Comparison of ENCODE assay signal across 8 cellular contexts in genomic region chr19:7004313-7004931, GRCh38. TPM values are rescaled to one million over a fixed set of nuclear protein-coding genes. Genes with fewer than 3 reads are reported as not detected.
DNase-seq lines count a peak whose midpoint lies in the region; ATAC-seq and TF ChIP-seq lines count a peak whose summit lies in the region.

No MANE protein-coding gene starts in this region.

- H3K4me3 ChIP-seq in AG04450 (ENCODE audit: low read depth, low read length) (no peak overlapping the region), GM23338 (no peak overlapping the region), esophagus squamous epithelium (no peak overlapping the region)

- H3K4me2 ChIP-seq in GM23338: no peak overlapping the region

- H3K27me3 Mint-ChIP-seq in GM23338 (ENCODE audit: insufficient read depth, low read depth, poor library complexity): peaks cover 4% of the 10 kb centered on the region
- peaks cover 27% of the 10 kb centered on the region for H3K27me3 Mint-ChIP-seq in stimulated activated memory B cell treated with anti-CD40 and anti-IgM and Interleukin-4, amounts not matched to agents 10 μg/mL and 1 μg/mL and 100 μg/mL, for 72 hours

- H3K9me2 ChIP-seq in GM23338 (ENCODE audit: insufficient read depth): no peaks in the 10 kb centered on the region

- TF ChIP-seq CTCF in AG04450 (IDR thresholded peaks at IDR 0.05; ENCODE audit: low read depth, low read length) (peak; percentile 54), GM23338 (conservative IDR thresholded peaks at IDR 0.05; ENCODE audit: low read depth in 2 of 2) (peak; percentile 60 to 89), esophagus squamous epithelium (IDR thresholded peaks at IDR 0.05) (no peak)

- H3K27me3 ChIP-seq in AG04450 (ENCODE audit: control insufficient read depth, insufficient read depth, low read length) (no peaks in the 10 kb centered on the region), GM23338 (ENCODE audit: insufficient read depth) (no peaks in the 10 kb centered on the region), esophagus squamous epithelium (peaks cover 0 to 7% (median 0%) of the 10 kb centered on the region in 4 donors)

- CTCF ChIA-PET in AG04450 (lab: Charles Lee): interaction anchor here (0.6 kb wide), 1 partner anchor 385 kb away, joined by 4 read pairs; no protein-coding TSS in a partner anchor

- H3K79me2 ChIP-seq in GM23338 (replicated peaks; ENCODE audit: insufficient read depth): no peaks in the 10 kb centered on the region

- H4K20me1 ChIP-seq in GM23338 (replicated peaks; ENCODE audit: insufficient read depth): no peaks in the 10 kb centered on the region

- intact Hi-C loops in esophagus squamous epithelium (cut with DNase I): no loop called here

- no peak for TF ChIP-seq POLR2A in esophagus squamous epithelium (IDR thresholded peaks at IDR 0.05)

- no peak overlapping the region for H3K27ac Mint-ChIP-seq in GM23338
- H3K27ac Mint-ChIP-seq in stimulated activated memory B cell treated with anti-CD40 and anti-IgM and Interleukin-4, amounts not matched to agents 10 μg/mL and 1 μg/mL and 100 μg/mL, for 72 hours: no peak overlapping the region

- H3K36me3 ChIP-seq in GM23338 (ENCODE audit: insufficient read depth) (peaks cover 3% of the 10 kb centered on the region; the same call in 1 of the 2 replicates), esophagus squamous epithelium (no peaks in the 10 kb centered on the region)

- H3K4me3 Mint-ChIP-seq in GM23338: no peak overlapping the region
- no peak overlapping the region for H3K4me3 Mint-ChIP-seq in stimulated activated memory B cell treated with anti-CD40 and anti-IgM and Interleukin-4, amounts not matched to agents 10 μg/mL and 1 μg/mL and 100 μg/mL, for 72 hours

- H3K4me1 ChIP-seq in GM23338 (ENCODE audit: insufficient read depth) (no peaks in the 10 kb centered on the region), esophagus squamous epithelium (no peaks in the 10 kb centered on the region)

- H3F3A ChIP-seq in GM23338 (replicated peaks; ENCODE audit: low read depth): no peaks in the 10 kb centered on the region

- POLR2A ChIA-PET in AG04450 (lab: Yijun Ruan, JAX): no interaction called here

- H3K27ac ChIP-seq in AG04450 (ENCODE audit: low read depth, low read length) (no peak overlapping the region), GM23338 (ENCODE audit: low read depth) (no peak overlapping the region), esophagus squamous epithelium (no peak overlapping the region)

- WGBS in esophagus squamous epithelium, 2 donors: 82 to 83% methylated on average over 9 to 12 of the region's 18 CpGs

- no peaks in the 10 kb centered on the region for H3K4me1 Mint-ChIP-seq in GM23338
- peaks cover 13% of the 10 kb centered on the region for H3K4me1 Mint-ChIP-seq in stimulated activated memory B cell treated with anti-CD40 and anti-IgM and Interleukin-4, amounts not matched to agents 10 μg/mL and 1 μg/mL and 100 μg/mL, for 72 hours

- peaks cover 31% of the 10 kb centered on the region for H3K36me3 Mint-ChIP-seq in GM23338 (ENCODE audit: low read depth)
- H3K36me3 Mint-ChIP-seq in stimulated activated memory B cell treated with anti-CD40 and anti-IgM and Interleukin-4, amounts not matched to agents 10 μg/mL and 1 μg/mL and 100 μg/mL, for 72 hours: no peaks in the 10 kb centered on the region

- H2AFZ ChIP-seq in GM23338: no peak overlapping the region

- H3K9me3 Mint-ChIP-seq in GM23338: peaks cover 89% of the 10 kb centered on the region
- H3K9me3 Mint-ChIP-seq in stimulated activated memory B cell treated with anti-CD40 and anti-IgM and Interleukin-4, amounts not matched to agents 10 μg/mL and 1 μg/mL and 100 μg/mL, for 72 hours: peaks cover 6% of the 10 kb centered on the region

- DNase-seq in AG04450 (ENCODE audit: low read depth, low spot score): no peak
- DNase-seq in GM23338 (ENCODE audit: low spot score): peak; percentile 75
- peak; percentile 69 for DNase-seq in RPMI8226
- peak; percentile 27 for DNase-seq in islet precursor cell
- DNase-seq in DMS53 (lab: John Stamatoyannopoulos, UW): no peak
- DNase-seq in esophagus squamous epithelium (lab: John Stamatoyannopoulos, UW): no peak

- ATAC-seq in GM23338 (peak; percentile 35; the same call in 2 of the 3 replicates), HG03045 (IDR thresholded peaks at IDR 0.05; ENCODE audit: unreplicated experiment) (no peak)
- ATAC-seq in stimulated activated memory B cell treated with anti-CD40 and anti-IgM and Interleukin-4, amounts not matched to agents 10 μg/mL and 1 μg/mL and 100 μg/mL, for 72 hours: no peak

- peaks cover 20% of the 10 kb centered on the region for H3K9me3 ChIP-seq in AG04450 (ENCODE audit: control insufficient read depth, insufficient read depth, low read length)
- H3K9me3 ChIP-seq in esophagus squamous epithelium: no peaks in the 10 kb centered on the region

TF ChIP-seq in GM23338, 12 proteins besides CTCF, POLR2A, EP300 and RAD21:
- TF ChIP-seq JUNB (IDR thresholded peaks at IDR 0.05; ENCODE audit: unreplicated experiment): no peak
- TF ChIP-seq ZNF331 (CRISPR knock-in tag; IDR thresholded peaks at IDR 0.05; ENCODE audit: low read depth): no peak
- TF ChIP-seq REST (IDR thresholded peaks at IDR 0.05; ENCODE audit: unreplicated experiment): no peak
- TF ChIP-seq STAT1 (IDR thresholded peaks at IDR 0.05; ENCODE audit: unreplicated experiment): no peak
- no peak for TF ChIP-seq ETS1 (IDR thresholded peaks at IDR 0.05)
- TF ChIP-seq EZH2phosphoT487 (IDR thresholded peaks at IDR 0.05; ENCODE audit: unreplicated experiment): no peak
TF ChIP-seq in GM23338: peak in this region for 0.

RNA-seq across cellular contexts. Expression of gene MBD3L2B, which starts 16.8 kb away (rescaled TPM):
- polyA plus RNA-seq in AG04450 (2011; rRNA removed) (not detected in 2 replicates), GM23338 (2016; fragmentation: Nextera tagmentation; extraction: Ambion mirVana) (not detected in 2 replicates)
- not detected in 2 replicates for polyA minus RNA-seq in AG04450 (2011; rRNA and poly(A)+ RNA removed)
- not detected in 2 replicates for total RNA-seq in GM23338 (2014; rRNA removed; shearing (Covaris generic))
- total RNA-seq in esophagus squamous epithelium: not detected

RNA-seq across cellular contexts. Expression of gene MBD3L5, which starts 26.0 kb away (rescaled TPM):
- polyA plus RNA-seq in AG04450 (2011; rRNA removed) (not detected in 2 replicates), GM23338 (2016; fragmentation: Nextera tagmentation; extraction: Ambion mirVana) (not detected in 2 replicates)
- polyA minus RNA-seq in AG04450 (2011; rRNA and poly(A)+ RNA removed): not detected in 2 replicates
- total RNA-seq in GM23338 (2014; rRNA removed; shearing (Covaris generic)): not detected in 2 replicates
- total RNA-seq in esophagus squamous epithelium: not detected

RNA-seq across cellular contexts. Expression of gene MBD3L4, which starts 35.6 kb away (rescaled TPM):
- polyA plus RNA-seq in AG04450 (2011; rRNA removed): not detected in 2 replicates
- polyA minus RNA-seq in AG04450 (2011; rRNA and poly(A)+ RNA removed): not detected in 2 replicates
- not detected in 2 replicates for total RNA-seq in GM23338 (2014; rRNA removed; shearing (Covaris generic))
- polyA plus RNA-seq in GM23338 (2016; fragmentation: Nextera tagmentation; extraction: Ambion mirVana): not detected in 2 replicates
- total RNA-seq in esophagus squamous epithelium: not detected

RNA-seq across cellular contexts. Expression of gene MBD3L2, which starts 44.7 kb away (rescaled TPM):
- polyA plus RNA-seq in AG04450 (2011; rRNA removed) (not detected in 2 replicates), GM23338 (2016; fragmentation: Nextera tagmentation; extraction: Ambion mirVana) (not detected in 2 replicates)
- polyA minus RNA-seq in AG04450 (2011; rRNA and poly(A)+ RNA removed): not detected in 2 replicates
- total RNA-seq in GM23338 (2014; rRNA removed; shearing (Covaris generic)): not detected in 2 replicates
- not detected for total RNA-seq in esophagus squamous epithelium

RNA-seq across cellular contexts. Expression of gene MBD3L3, which starts 54.1 kb away (rescaled TPM):
- polyA plus RNA-seq in AG04450 (2011; rRNA removed) (not detected in 2 replicates), GM23338 (2016; fragmentation: Nextera tagmentation; extraction: Ambion mirVana) (0.49 TPM in 1 of 2 replicates, not detected in the other)
- not detected in 2 replicates for polyA minus RNA-seq in AG04450 (2011; rRNA and poly(A)+ RNA removed)
- total RNA-seq in GM23338 (2014; rRNA removed; shearing (Covaris generic)): not detected in 2 replicates
- total RNA-seq in esophagus squamous epithelium: not detected

Comparison
In these comparisons a context has a peak if more than half of its experiments do, and no peak if none do; other contexts are left out.
1. DNase-seq: peak in GM23338 (single experiment), RPMI8226 (single experiment) and islet precursor cell (single experiment); none in AG04450 (single experiment), DMS53 (single experiment) and esophagus squamous epithelium (single experiment).
2. CTCF ChIP-seq: peak in AG04450 (single experiment) and GM23338 (2 of 2); none in esophagus squamous epithelium (0 of 6).